In genomic region chr4:86769794-86770193, GRCh38 we compare ENCODE assay signal across 17 cellular contexts.
DNase-seq lines count a peak whose midpoint lies in the region; ATAC-seq lines count a peak whose summit lies in the region.
"Had no signal": no experiment of that assay in that cellular context is flagged by ENCODE, and none has a peak within 500 bp of the region (broad histone marks: within the 10 kb centered on the region; RNA-seq: fewer than 3 reads in every experiment).

No MANE protein-coding gene starts in this region.

- ATAC-seq in HG03378 (IDR thresholded peaks at IDR 0.05; ENCODE audit: unreplicated experiment), result no peak
- no peak for ATAC-seq in HG02973 (IDR thresholded peaks at IDR 0.05; ENCODE audit: unreplicated experiment)
- ATAC-seq: A549; CD8-positive, alpha-beta T cell; HCT116 had no signal

- peak in 2 of 3 experiments; percentile 30 to 59 for DNase-seq in NCI-H1417 (lab: John Stamatoyannopoulos, UW)
- DNase-seq in NCI-H1417 treated with DMSO at 0.1 percent for 48 hours (lab: John Stamatoyannopoulos, UW), result no peak
- DNase-seq in NCI-H345 (lab: John Stamatoyannopoulos, UW), result peak; percentile 6
- DNase-seq in NCI-H345 treated with DMSO at 0.1 percent for 48 hours (lab: John Stamatoyannopoulos, UW; ENCODE audit: unreplicated experiment), result no peak
- DNase-seq in NCI-H187 treated with DMSO at 0.1 percent for 48 hours (lab: John Stamatoyannopoulos, UW), result peak; percentile 34
- no peak for DNase-seq in germinal center (ENCODE audit: low spot score)
- DNase-seq: Calu3; CD8-positive, alpha-beta T cell; DMS79 treated with DMSO at 0.1 percent for 48 hours; GF-D8; GOT3; H7; IMR-90 had no signal

Comparison
In these comparisons a context has a peak if more than half of its experiments do, and no peak if none do; other contexts are left out.
1. DNase-seq: peak in NCI-H1417 (2 of 3), NCI-H345 (single experiment) and NCI-H187 treated with DMSO at 0.1 percent for 48 hours (single experiment); none in NCI-H1417 treated with DMSO at 0.1 percent for 48 hours (single experiment), NCI-H345 treated with DMSO at 0.1 percent for 48 hours (single experiment) and germinal center (single experiment).